16 cellular contexts compared by ENCODE assay signal in genomic region chr3:15754047-15754446, GRCh38. TPM values are rescaled to one million over a fixed set of nuclear protein-coding genes. Genes with fewer than 3 reads are reported as not detected.
DNase-seq lines count a peak whose midpoint lies in the region; ATAC-seq and TF ChIP-seq lines count a peak whose summit lies in the region.
"Had no signal": no experiment of that assay in that cellular context is flagged by ENCODE, and none has a peak within 500 bp of the region (broad histone marks: within the 10 kb centered on the region; RNA-seq: fewer than 3 reads in every experiment).

No MANE protein-coding gene starts in this region.

- H3K36me3 ChIP-seq in PC-3 (ENCODE audit: low read depth, low read length) = peaks cover 15% of the 10 kb centered on the region; the same call in 1 of the 2 replicates
- H3K36me3 ChIP-seq in mammary epithelial cell (ENCODE audit: insufficient read depth, low read length) = peaks cover 7% of the 10 kb centered on the region
- H3K36me3 ChIP-seq in stomach = peaks cover 0 to 27% (median 14%) of the 10 kb centered on the region in 4 donors

- H3K4me3 ChIP-seq in PC-3 (ENCODE audit: low read length) (no peak overlapping the region), mammary epithelial cell (replicated peaks in 1 of 3; ENCODE audit: insufficient read depth in 1 of 3, low read depth in 2 of 3, low read length in 3 of 3) (no peak overlapping the region), stomach (no peak overlapping the region)
- H3K4me3 ChIP-seq: BLaER1 had no signal

- H3K79me2 ChIP-seq in PC-3 (ENCODE audit: low read length) (no peaks in the 10 kb centered on the region), mammary epithelial cell (ENCODE audit: insufficient read depth, low read length) (peaks cover 17% of the 10 kb centered on the region)

- H3K4me2 ChIP-seq in PC-3 (ENCODE audit: low read length) = peak overlapping the region; percentile 17
- H3K4me2 ChIP-seq in mammary epithelial cell (ENCODE audit: insufficient read depth, low read depth, low read length) = peak overlapping the region; percentile 26
- H3K4me2 ChIP-seq: BLaER1, KMS-11 had no signal

- ATAC-seq in PC-3 (peak; percentile 57), HG03039 (IDR thresholded peaks at IDR 0.05; ENCODE audit: unreplicated experiment) (no peak)

- TF ChIP-seq CTCF in PC-3 (conservative IDR thresholded peaks at IDR 0.05; ENCODE audit: low read depth, low read length) (no peak), mammary epithelial cell (conservative IDR thresholded peaks at IDR 0.05 in 1 of 2, IDR thresholded peaks at IDR 0.05 in 1 of 2; ENCODE audit: extremely low read depth in 1 of 2, insufficient read depth in 1 of 2, low read depth in 1 of 2, low read length in 2 of 2) (no peak), stomach (IDR thresholded peaks at IDR 0.05) (no peak)

- CTCF ChIA-PET in PC-3 (lab: Charles Lee) = no interaction called here
- CTCF ChIA-PET in mammary epithelial cell (lab: Charles Lee; ENCODE audit: low non-redundant PET) = no interaction called here

- no peak for TF ChIP-seq EP300 in stomach (IDR thresholded peaks at IDR 0.05)

- no peaks in the 10 kb centered on the region for H3F3A ChIP-seq in PC-3 (ENCODE audit: low read length, unreplicated experiment)

- BruUV-seq in PC-3 (replicated peaks; lab: Mats Ljungman, UMichigan) (no TSS peak), mammary epithelial cell (replicated peaks; lab: Mats Ljungman, UMichigan) (no TSS peak)

- dilution Hi-C loops in mammary epithelial cell (cut with HindIII; ENCODE audit: low sequenced_read_pairs) = no loop called here

- H3K9me3 ChIP-seq in PC-3 (ENCODE audit: low read length) (no peaks in the 10 kb centered on the region), mammary epithelial cell (replicated peaks; ENCODE audit: insufficient read depth, low read length) (no peaks in the 10 kb centered on the region), stomach (no peaks in the 10 kb centered on the region)

- TF ChIP-seq POLR2A in stomach (IDR thresholded peaks at IDR 0.05) = no peak

- H4K20me1 ChIP-seq in PC-3 (ENCODE audit: low read length) = no peaks in the 10 kb centered on the region
- no peaks in the 10 kb centered on the region for H4K20me1 ChIP-seq in mammary epithelial cell (ENCODE audit: insufficient read depth, low read length)

- H2AFZ ChIP-seq in PC-3 (ENCODE audit: low read length) (no peak overlapping the region), mammary epithelial cell (ENCODE audit: low read depth, low read length) (peak overlapping the region; percentile 36)

- peak; percentile 69 for DNase-seq in EL
- peak; percentile 65 for DNase-seq in PC-3
- peak; percentile 54 for DNase-seq in mammary epithelial cell
- DNase-seq in kidney tubule cell (ENCODE audit: low spot score) = peak; percentile 63
- DNase-seq in stomach = no peak
- DNase-seq in RPMI8226 = no peak
- no peak for DNase-seq in hepatic stellate cell (ENCODE audit: low spot score)
- DNase-seq: activated CD4-positive, alpha-beta memory T cell treated with anti-CD3 and anti-CD28 coated beads, Interleukin-2, amount 10 ng/mL, durations not matched to agents 7 days and 5 days; DMS79; effector CD8-positive, alpha-beta T cell; left colon; NCI-H1436 treated with DMSO at 0.1 percent for 48 hours; NCI-H510A treated with DMSO at 0.1 percent for 48 hours had no signal

- no peaks in the 10 kb centered on the region for H3K9me2 ChIP-seq in PC-3 (replicated peaks; ENCODE audit: low read length)

- no peak overlapping the region for H3K9ac ChIP-seq in PC-3 (ENCODE audit: low read length)
- no peak overlapping the region for H3K9ac ChIP-seq in mammary epithelial cell (ENCODE audit: insufficient read depth, low read length)
- H3K9ac ChIP-seq: BLaER1, KMS-11 had no signal

- H3K27ac ChIP-seq in PC-3 (ENCODE audit: low read length) (peak overlapping the region; percentile 21), mammary epithelial cell (ENCODE audit: insufficient read depth, low read depth, low read length) (peak overlapping the region; percentile 79), stomach (peak overlapping the region in 1 of 5 donors; percentile 3)
- H3K27ac ChIP-seq: BLaER1, KMS-11 had no signal

- intact Hi-C loops in PC-3 (cut with micrococcal nuclease) = no loop called here
- intact Hi-C loops in mammary epithelial cell (cut with micrococcal nuclease) = loop anchor here (5.0 kb wide), 1 partner anchor 43 kb away; the partner anchor contains the start of gene ANKRD28
- intact Hi-C loops in stomach (cut with DNase I; ENCODE audit: low total_unique reads) = no loop called here

- H3K27me3 ChIP-seq in PC-3 (ENCODE audit: low read length) (no peaks in the 10 kb centered on the region), mammary epithelial cell (ENCODE audit: insufficient read depth, low read length) (no peaks in the 10 kb centered on the region), stomach (no peaks in the 10 kb centered on the region)
- H3K27me3 ChIP-seq: BLaER1 had no signal

- in situ Hi-C loops in mammary epithelial cell (cut with MboI; ENCODE audit: low sequenced_read_pairs in 2 of 2) = no loop called here

- WGBS in mammary epithelial cell (ENCODE audit: low coverage, missing lambda C conversion rate) = 50% methylated on average over 2 of the region's 2 CpGs
- 88 to 93% (median 90%) methylated on average over 2 of the region's 2 CpGs for WGBS in stomach, 5 donors

- H3K4me1 ChIP-seq in PC-3 (ENCODE audit: insufficient read depth, low read length) (peaks cover 15% of the 10 kb centered on the region), mammary epithelial cell (ENCODE audit: insufficient read depth, low read length) (peaks cover 10% of the 10 kb centered on the region), stomach (peaks cover 0 to 26% (median 17%) of the 10 kb centered on the region in 4 donors)
- H3K4me1 ChIP-seq: BLaER1 had no signal

- POLR2A ChIA-PET in PC-3 (lab: Charles Lee; ENCODE audit: unreplicated experiment) = interaction anchor here (0.9 kb wide), 1 partner anchor 120 kb away, joined by 3 read pairs; no protein-coding TSS in a partner anchor

RNA-seq across cellular contexts. Expression of gene ANKRD28, which starts 43.7 kb away (rescaled TPM):
- total RNA-seq in PC-3 (2014; rRNA removed) = 52.1 and 53.0 TPM in 2 replicates
- 10 to 100 TPM; 38.0 to 49.2 TPM for total RNA-seq in mammary epithelial cell
- 25.1 TPM for polyA plus RNA-seq in mammary epithelial cell
- polyA minus RNA-seq in mammary epithelial cell = 140 TPM
- total RNA-seq in stomach = 100 to 1,000 TPM in 1 of 5 donors, 10 to 100 TPM in 4; 10.7 to 102 (median 43.8) TPM
- 10 to 100 TPM in 1 of 3 donors, 1 to 10 TPM in 2; 6.8 to 14.4 (median 9.8) TPM for polyA plus RNA-seq in stomach

Comparison
In these comparisons a context has a peak if more than half of its experiments do, and no peak if none do; other contexts are left out.
1. DNase-seq: peak in EL (single experiment), PC-3 (single experiment), mammary epithelial cell (single experiment) and kidney tubule cell (single experiment); none in stomach (single experiment), RPMI8226 (single experiment) and hepatic stellate cell (single experiment).